In genomic region chr19:6067975-6068374, GRCh38 we compare ENCODE assay signal across 12 cellular contexts. TPM values are rescaled to one million over a fixed set of nuclear protein-coding genes. Genes with fewer than 3 reads are reported as not detected.
DNase-seq lines count a peak whose midpoint lies in the region; ATAC-seq, FAIRE-seq and TF ChIP-seq lines count a peak whose summit lies in the region.
"Had no signal": no experiment of that assay in that cellular context is flagged by ENCODE, and none has a peak within 500 bp of the region (broad histone marks: within the 10 kb centered on the region; RNA-seq: fewer than 3 reads in every experiment).

No MANE protein-coding gene starts in this region.

- H3K9ac ChIP-seq in K562 (ENCODE audit: insufficient read depth in 1 of 2, low read depth in 2 of 2, low read length in 2 of 2) (no peak overlapping the region), HepG2 (ENCODE audit: insufficient read depth, low read depth, low read length) (peak overlapping the region; percentile 75; the same call in 1 of the 2 replicates)

- H3K4me3 ChIP-seq in K562 (no peak overlapping the region), HepG2 (replicated peaks in 1 of 3; ENCODE audit: insufficient read depth in 1 of 3, low read depth in 2 of 3, low read length in 3 of 3) (no peak overlapping the region), SJCRH30 (no peak overlapping the region)

- H3K4me1 ChIP-seq in K562 (replicated peaks in 1 of 2; ENCODE audit: control insufficient read depth in 2 of 2, insufficient read depth in 2 of 2, low read length in 2 of 2) (peaks cover 27 to 43% of the 10 kb centered on the region in 2 experiments), HepG2 (ENCODE audit: insufficient read depth, low read length) (peaks cover 43% of the 10 kb centered on the region), SJCRH30 (no peaks in the 10 kb centered on the region)

- H3K27ac ChIP-seq in K562 (ENCODE audit: extremely low read depth, low read depth, low read length) (no peak overlapping the region), HepG2 (ENCODE audit: extremely low read length, insufficient read depth, low read length) (peak overlapping the region; percentile 80), SJCRH30 (no peak overlapping the region)

- no peak for TF ChIP-seq EP300 in K562 (IDR thresholded peaks at IDR 0.05; ENCODE audit: low read length)
- TF ChIP-seq EP300 in HepG2 (IDR thresholded peaks at IDR 0.05; ENCODE audit: low read depth in 2 of 2, low read length in 2 of 2), result no peak
- TF ChIP-seq EP300 in HepG2 (CRISPR knock-in tag; IDR thresholded peaks at IDR 0.05; ENCODE audit: borderline replicate concordance), result no peak

- ATAC-seq in K562 (no peak), HepG2 (no peak)
- ATAC-seq in stimulated activated effector memory CD8-positive, alpha-beta T cell treated with anti-CD3 and anti-CD28 coated beads, Interleukin-12 subunit alpha, Interleukin-12 subunit beta, amount 100 ng/mL, for 72 hours, result no peak
- no peak for ATAC-seq in activated CD4-positive, alpha-beta T cell treated with anti-CD3 and anti-CD28 coated beads for 36 hours
- ATAC-seq: PC-3 had no signal

- TF ChIP-seq POLR2A in K562 (conservative IDR thresholded peaks at IDR 0.05) (no peak), HepG2 (IDR thresholded peaks at IDR 0.05; ENCODE audit: insufficient read depth in 1 of 2, low read depth in 2 of 2, low read length in 2 of 2) (no peak)

- FAIRE-seq in K562 (lab: Jason Lieb, UNC), result no peak
- no peak for FAIRE-seq in HepG2 (lab: Jason Lieb, UNC)
- FAIRE-seq: HTR-8/SVneo had no signal

- H3K9me3 ChIP-seq in K562 (replicated peaks; ENCODE audit: control insufficient read depth, insufficient read depth, low read depth, low read length) (no peaks in the 10 kb centered on the region), HepG2 (ENCODE audit: low read length) (no peaks in the 10 kb centered on the region), SJCRH30 (replicated peaks) (no peaks in the 10 kb centered on the region)

- H3K4me3 Mint-ChIP-seq in HFFc6, result no peak overlapping the region; the same call in 1 of the 2 replicates
- H3K4me3 Mint-ChIP-seq in stimulated activated effector memory CD8-positive, alpha-beta T cell treated with anti-CD3 and anti-CD28 coated beads, Interleukin-12 subunit alpha, Interleukin-12 subunit beta, amount 100 ng/mL, for 72 hours, result no peak overlapping the region
- no peak overlapping the region for H3K4me3 Mint-ChIP-seq in activated CD4-positive, alpha-beta T cell treated with anti-CD3 and anti-CD28 coated beads for 36 hours
- H3K4me3 Mint-ChIP-seq: activated naive CD8-positive, alpha-beta T cell; T-helper 2 cell treated with Interferon-gamma antibody and Interleukin-4, amounts not matched to agents 5 μg/mL and 100 μg/mL, for 36 hours had no signal

- peaks cover 22% of the 10 kb centered on the region for H3K36me3 Mint-ChIP-seq in HFFc6 (ENCODE audit: low read depth)
- H3K36me3 Mint-ChIP-seq in stimulated activated effector memory CD8-positive, alpha-beta T cell treated with anti-CD3 and anti-CD28 coated beads, Interleukin-12 subunit alpha, Interleukin-12 subunit beta, amount 100 ng/mL, for 72 hours, result peaks cover 19% of the 10 kb centered on the region
- H3K36me3 Mint-ChIP-seq in activated CD4-positive, alpha-beta T cell treated with anti-CD3 and anti-CD28 coated beads for 36 hours (ENCODE audit: low read depth), result no peaks in the 10 kb centered on the region

- TF ChIP-seq CTCF in HFFc6 (IDR thresholded peaks at IDR 0.05) (no peak), K562 (IDR thresholded peaks at IDR 0.05 in 2 of 3, conservative IDR thresholded peaks at IDR 0.05 in 1 of 3; ENCODE audit: insufficient read depth in 2 of 3, low read depth in 1 of 3, low read length in 3 of 3) (no peak), HepG2 (CRISPR knock-in tag; IDR thresholded peaks at IDR 0.05) (no peak)

- intact Hi-C loops in K562 (cut with micrococcal nuclease) (no loop called here), HepG2 (cut with micrococcal nuclease; ENCODE audit: unreplicated experiment) (no loop called here)
- intact Hi-C loops in activated CD4-positive, alpha-beta T cell treated with anti-CD3 and anti-CD28 coated beads for 36 hours (cut with DNase I, micrococcal nuclease), result loop anchor here (1.0 to 5.0 kb wide), 2 partner anchors 42 to 44 kb away; partner anchors contain the start of gene RFX2 (in 2 of the 2)

- no peaks in the 10 kb centered on the region for H3K27me3 ChIP-seq in K562 (ENCODE audit: control insufficient read depth in 2 of 2, insufficient read depth in 2 of 2, low read length in 2 of 2)
- peaks cover 0 to 4% of the 10 kb centered on the region in 2 experiments; a peak in 1 of 5 replicates for H3K27me3 ChIP-seq in HepG2 (ENCODE audit: control insufficient read depth in 1 of 2, insufficient read depth in 2 of 2, low read length in 2 of 2)
- H3K27me3 ChIP-seq in SJCRH30, result no peaks in the 10 kb centered on the region

- DNase-seq in HFFc6 (no peak), K562 (ENCODE audit: extremely low read depth in 1 of 4, low spot score in 3 of 4) (no peak), HepG2 (ENCODE audit: low spot score) (no peak), SJCRH30 (no peak), DMS 273 treated with DMSO at 0.1 percent for 48 hours (lab: John Stamatoyannopoulos, UW) (no peak)
- DNase-seq in stimulated activated effector memory CD8-positive, alpha-beta T cell treated with anti-CD3 and anti-CD28 coated beads, Interleukin-12 subunit alpha, Interleukin-12 subunit beta, amount 100 ng/mL, for 72 hours (ENCODE audit: low spot score in 2 of 2), result no peak
- no peak for DNase-seq in activated CD4-positive, alpha-beta T cell treated with anti-CD3 and anti-CD28 coated beads for 36 hours
- DNase-seq: effector CD8-positive, alpha-beta T cell; PC-3 had no signal

- in situ Hi-C loops in K562 (cut with MboI) (no loop called here), HepG2 (cut with HindIII; ENCODE audit: extremely low pct_ligation_motif_present, low pct_unique_long_range_greater_than_20kb) (no loop called here)

- H3K36me3 ChIP-seq in K562 (ENCODE audit: control insufficient read depth, insufficient read depth, low read length) (no peaks in the 10 kb centered on the region), HepG2 (replicated peaks in 1 of 2; ENCODE audit: control insufficient read depth in 1 of 2, insufficient read depth in 2 of 2, low read length in 2 of 2) (no peaks in the 10 kb centered on the region), SJCRH30 (no peaks in the 10 kb centered on the region)

- peaks cover 6% of the 10 kb centered on the region for H3K27me3 Mint-ChIP-seq in HFFc6 (ENCODE audit: insufficient read depth)
- peaks cover 5% of the 10 kb centered on the region for H3K27me3 Mint-ChIP-seq in activated CD4-positive, alpha-beta T cell treated with anti-CD3 and anti-CD28 coated beads for 36 hours
- H3K27me3 Mint-ChIP-seq: activated naive CD8-positive, alpha-beta T cell had no signal

- H3K79me2 ChIP-seq in K562 (ENCODE audit: control insufficient read depth, insufficient read depth, low read length) (peaks cover 14% of the 10 kb centered on the region), HepG2 (ENCODE audit: insufficient read depth, low read length) (no peaks in the 10 kb centered on the region)

- peaks cover 4% of the 10 kb centered on the region; the same call in 1 of the 2 replicates for H3K9me3 Mint-ChIP-seq in HFFc6
- H3K9me3 Mint-ChIP-seq in stimulated activated effector memory CD8-positive, alpha-beta T cell treated with anti-CD3 and anti-CD28 coated beads, Interleukin-12 subunit alpha, Interleukin-12 subunit beta, amount 100 ng/mL, for 72 hours, result peaks cover 6% of the 10 kb centered on the region
- H3K9me3 Mint-ChIP-seq in activated CD4-positive, alpha-beta T cell treated with anti-CD3 and anti-CD28 coated beads for 36 hours (ENCODE audit: low read depth), result no peaks in the 10 kb centered on the region

- POLR2A ChIA-PET in K562 (lab: Yijun Ruan, JAX) (interaction anchor here (1.2 to 1.3 kb wide), 3 partner anchors 8 to 28 kb away, joined by 3 to 5 read pairs (median 3); no protein-coding TSS in a partner anchor), HepG2 (lab: Yijun Ruan, JAX) (no interaction called here)
- POLR2A ChIA-PET in activated CD4-positive, alpha-beta T cell treated with anti-CD3 and anti-CD28 coated beads for 36 hours (lab: Charles Lee), result no interaction called here

- no peaks in the 10 kb centered on the region for H3K9me1 ChIP-seq in K562 (ENCODE audit: control insufficient read depth, insufficient read depth, low read length)

- 95% methylated on average over 2 of the region's 2 CpGs for WGBS in K562 (ENCODE audit: insufficient coverage, low coverage, missing lambda C conversion rate)
- 67% methylated on average over 2 of the region's 2 CpGs for WGBS in HepG2 (ENCODE audit: low lambda C conversion rate)

- H4K20me1 ChIP-seq in K562 (replicated peaks; ENCODE audit: control insufficient read depth, insufficient read depth, low read length) (no peaks in the 10 kb centered on the region), HepG2 (ENCODE audit: insufficient read depth, low read length) (no peaks in the 10 kb centered on the region)

- H3K4me2 ChIP-seq in K562 (ENCODE audit: insufficient read depth, low read length) (no peak overlapping the region), HepG2 (ENCODE audit: low read depth, low read length) (no peak overlapping the region)

- peaks cover 74% of the 10 kb centered on the region for H3K4me1 Mint-ChIP-seq in HFFc6 (ENCODE audit: low read depth)
- H3K4me1 Mint-ChIP-seq in stimulated activated effector memory CD8-positive, alpha-beta T cell treated with anti-CD3 and anti-CD28 coated beads, Interleukin-12 subunit alpha, Interleukin-12 subunit beta, amount 100 ng/mL, for 72 hours, result peaks cover 52% of the 10 kb centered on the region
- peaks cover 30% of the 10 kb centered on the region for H3K4me1 Mint-ChIP-seq in activated CD4-positive, alpha-beta T cell treated with anti-CD3 and anti-CD28 coated beads for 36 hours

- no TSS peak for BruUV-seq in K562 (replicated peaks; lab: Mats Ljungman, UMichigan)
- no TSS peak for BruUV-seq in HepG2 (replicated peaks; lab: Mats Ljungman, UMichigan)

- H3K27ac Mint-ChIP-seq in HFFc6, result peak overlapping the region; percentile 96
- peak overlapping the region; percentile 4 for H3K27ac Mint-ChIP-seq in stimulated activated effector memory CD8-positive, alpha-beta T cell treated with anti-CD3 and anti-CD28 coated beads, Interleukin-12 subunit alpha, Interleukin-12 subunit beta, amount 100 ng/mL, for 72 hours
- no peak overlapping the region for H3K27ac Mint-ChIP-seq in activated CD4-positive, alpha-beta T cell treated with anti-CD3 and anti-CD28 coated beads for 36 hours
- H3K27ac Mint-ChIP-seq: T-helper 2 cell treated with Interferon-gamma antibody and Interleukin-4, amounts not matched to agents 5 μg/mL and 100 μg/mL, for 36 hours had no signal

- CTCF ChIA-PET in K562 (lab: Yijun Ruan, JAX; ENCODE audit: low intra/inter-chr PET ratio), result no interaction called here
- CTCF ChIA-PET in HepG2 (lab: Yijun Ruan, JAX; ENCODE audit: low intra/inter-chr PET ratio, low total read pairs), result no interaction called here
- CTCF ChIA-PET in activated CD4-positive, alpha-beta T cell treated with anti-CD3 and anti-CD28 coated beads for 36 hours (lab: Charles Lee), result no interaction called here

- TF ChIP-seq RAD21 in K562 (CRISPR knock-in tag; conservative IDR thresholded peaks at IDR 0.05 in 1 of 2, IDR thresholded peaks at IDR 0.05 in 1 of 2) (no peak), HepG2 (CRISPR knock-in tag; IDR thresholded peaks at IDR 0.05) (no peak)

- no peak overlapping the region for H2AFZ ChIP-seq in K562 (ENCODE audit: low read depth, low read length)
- H2AFZ ChIP-seq in HepG2 (ENCODE audit: low read length), result no peak overlapping the region

RNA-seq across cellular contexts. Expression of gene RFX2, which starts 42.3 kb away (rescaled TPM):
- total RNA-seq in HFFc6 (2021; fragmentation: NEBNext Ultra II Directional; extraction: Animal tissue kit (Norgen Biotek cat#: 25700)), result 1 to 10 TPM; 6.3 to 9.5 (median 6.9) TPM
- 29.2 and 31.8 TPM in 2 replicates for total RNA-seq in K562 (2011; cell fraction: chromatin; rRNA removed; ENCODE audit: low replicate concordance)
- total RNA-seq in K562 (2011; cell fraction: nucleolus; rRNA removed), result 18.3 and 22.4 TPM in 2 replicates
- total RNA-seq in K562 (2011; cell fraction: nucleoplasm; rRNA removed), result 18.6 and 20.1 TPM in 2 replicates
- 18.7 and 24.0 TPM in 2 replicates for total RNA-seq in K562 (2014; rRNA removed)
- total RNA-seq in K562 (2014; rRNA removed; fragmentation: Illumina TruSeq; extraction: Trizol), result 4.4 and 5.3 TPM in 2 replicates
- 7.4 and 7.6 TPM in 2 replicates for total RNA-seq in K562 (2015; rRNA removed; fragmentation: Illumina TruSeq; extraction: Trizol)
- 18.3 and 18.9 TPM in 2 replicates for total RNA-seq in K562 (2021)
- 8.7 and 9.8 TPM in 2 replicates for polyA plus RNA-seq in K562 (2011; rRNA removed)
- 14.8 and 32.1 TPM in 2 replicates for polyA plus RNA-seq in K562 (2011; cell fraction: cytosol; rRNA removed)
- polyA plus RNA-seq in K562 (2011; cell fraction: nucleus; rRNA removed), result 20.8 and 44.3 TPM in 2 replicates
- 10.9 and 12.9 TPM in 2 replicates for polyA plus RNA-seq in K562 (2012)
- polyA plus RNA-seq in K562 (2014; fragmentation: Illumina TruSeq; extraction: Trizol), result 9.4 and 11.3 TPM in 2 replicates
- 1 to 10 TPM; 3.6 to 4.4 TPM for polyA plus RNA-seq in K562 (2014; fragmentation: Nextera tagmentation; extraction: Ambion mirVana)
- polyA plus RNA-seq in K562 (2014; rRNA removed), result 11.1 and 11.4 TPM in 2 replicates
- 8.9 and 11.7 TPM in 2 replicates for polyA minus RNA-seq in K562 (2011; rRNA and poly(A)+ RNA removed)
- polyA minus RNA-seq in K562 (2011; cell fraction: cytosol; rRNA and poly(A)+ RNA removed), result 10.7 and 12.8 TPM in 2 replicates
- polyA minus RNA-seq in K562 (2011; cell fraction: nucleus; rRNA and poly(A)+ RNA removed), result 9.2 and 11.2 TPM in 2 replicates
- total RNA-seq in HepG2 (2016; rRNA removed; fragmentation: Illumina TruSeq; extraction: Trizol), result 1.3 and 2.8 TPM in 2 replicates
- 2.6 and 7.1 TPM in 2 replicates for total RNA-seq in HepG2 (2016; cell fraction: cytosol; rRNA removed; fragmentation: Illumina TruSeq; extraction: Trizol; ENCODE audit: low read depth)
- 1.5 and 2.5 TPM in 2 replicates for total RNA-seq in HepG2 (2016; cell fraction: insoluble cytoplasmic fraction; rRNA removed; fragmentation: Illumina TruSeq; extraction: Trizol)
- total RNA-seq in HepG2 (2016; cell fraction: membrane; rRNA removed; fragmentation: Illumina TruSeq; extraction: Trizol), result 1.8 and 2.4 TPM in 2 replicates
- total RNA-seq in HepG2 (2016; cell fraction: nucleus; rRNA removed; fragmentation: Illumina TruSeq; extraction: Trizol), result 2.4 and 3.9 TPM in 2 replicates
- 2.4 and 3.3 TPM in 2 replicates for polyA plus RNA-seq in HepG2 (2011; rRNA removed)
- 1.5 and 2.4 TPM in 2 replicates for polyA plus RNA-seq in HepG2 (2011; cell fraction: cytosol; rRNA removed)
- polyA plus RNA-seq in HepG2 (2011; cell fraction: nucleus; rRNA removed), result 3.3 and 4.9 TPM in 2 replicates
- 1.1 and 2.1 TPM in 2 replicates for polyA plus RNA-seq in HepG2 (2012)
- polyA plus RNA-seq in HepG2 (2016; cell fraction: cytosol; fragmentation: Illumina TruSeq; extraction: Trizol; ENCODE audit: low read depth), result 3.0 and 3.6 TPM in 2 replicates
- 1.2 and 1.3 TPM in 2 replicates for polyA plus RNA-seq in HepG2 (2016; cell fraction: insoluble cytoplasmic fraction; fragmentation: Illumina TruSeq; extraction: Trizol; ENCODE audit: low read depth)
- polyA plus RNA-seq in HepG2 (2016; cell fraction: membrane; fragmentation: Illumina TruSeq; extraction: Trizol; ENCODE audit: low read depth), result 1.8 and 2.9 TPM in 2 replicates
- 3.0 and 6.2 TPM in 2 replicates for polyA plus RNA-seq in HepG2 (2016; cell fraction: nucleus; fragmentation: Illumina TruSeq; extraction: Trizol; ENCODE audit: insufficient read depth, low read depth)
- polyA minus RNA-seq in HepG2 (2011; rRNA and poly(A)+ RNA removed; ENCODE audit: low replicate concordance), result 5.3 and 9.1 TPM in 2 replicates
- polyA minus RNA-seq in HepG2 (2011; cell fraction: cytosol; rRNA and poly(A)+ RNA removed), result 1.3 and 3.3 TPM in 2 replicates
- polyA minus RNA-seq in HepG2 (2011; cell fraction: nucleus; rRNA and poly(A)+ RNA removed), result 3.6 and 6.2 TPM in 2 replicates
- total RNA-seq in SJCRH30 (2014; rRNA removed; shearing (Covaris generic)), result 5.7 and 6.0 TPM in 2 replicates
- 1 to 10 TPM; 8.6 to 8.9 TPM for total RNA-seq in activated CD4-positive, alpha-beta T cell treated with anti-CD3 and anti-CD28 coated beads for 36 hours

Comparison
In these comparisons a context has a peak if more than half of its experiments do, and no peak if none do; other contexts are left out.
1. intact Hi-C loops: an anchor here in activated CD4-positive, alpha-beta T cell treated with anti-CD3 and anti-CD28 coated beads for 36 hours (1.0 to 5.0 kb wide); none called in K562 and HepG2.